Comparison of ENCODE assay signal across 1 cellular context in the genomic region with DNA sequence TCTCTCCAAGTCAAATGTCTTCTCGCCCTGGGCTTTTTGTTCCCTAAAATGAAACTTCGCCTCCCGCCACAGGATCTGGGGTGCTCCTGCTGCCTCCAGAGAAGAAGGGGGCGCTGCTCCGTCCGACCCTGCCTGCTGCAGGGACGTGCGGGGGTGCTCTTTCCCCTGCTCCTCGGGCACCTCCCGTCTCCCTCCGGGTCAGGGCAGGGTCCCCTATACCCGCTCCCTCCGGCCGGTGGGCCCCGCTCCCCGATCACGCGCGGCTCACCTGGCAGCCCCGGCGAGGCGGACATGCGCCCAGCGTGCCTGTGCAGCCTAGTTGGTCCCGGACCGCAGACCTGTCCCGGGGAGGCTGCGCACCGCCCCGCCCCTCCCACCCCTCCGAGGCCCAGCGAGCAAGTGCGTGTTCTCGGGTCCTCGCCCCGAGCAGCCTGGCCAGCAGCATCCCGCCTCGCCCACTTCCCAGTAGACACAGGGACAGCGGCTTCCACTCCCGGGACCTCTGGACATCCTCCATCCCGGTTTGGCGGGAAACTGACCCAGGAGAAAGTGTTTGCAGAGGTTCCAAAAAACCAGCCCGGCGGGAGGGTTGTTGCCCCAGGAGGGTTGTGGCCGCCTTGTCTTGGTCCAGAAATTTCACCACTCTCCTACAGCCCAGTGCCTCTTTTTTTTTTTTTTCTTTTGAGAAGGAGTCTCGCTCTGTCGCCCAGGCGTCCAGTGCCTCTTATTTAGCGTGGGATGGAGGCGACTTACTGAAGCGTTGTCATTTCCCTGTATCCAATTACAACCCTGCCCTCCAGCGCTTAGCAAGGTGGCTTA.
TF ChIP-seq lines count a peak whose summit lies in the region.

Gene OXGR1, minus strand, starts transcription at position 447 of the 819 bp plus-strand sequence. CDS start 6,717 bp downstream, outside the sequence.

TF ChIP-seq in IMR-90, 13 proteins besides CTCF, POLR2A, EP300 and RAD21 (continued from another document):
- TF ChIP-seq MAFK (IDR thresholded peaks at IDR 0.05; ENCODE audit: low read depth, low read length) (no peak), RCOR1 (IDR thresholded peaks at IDR 0.05; ENCODE audit: insufficient replicate concordance, low read length) (no peak), BHLHE40 (IDR thresholded peaks at IDR 0.05; ENCODE audit: low read depth, low read length) (no peak), CEBPB (IDR thresholded peaks at IDR 0.05; ENCODE audit: low read depth, low read length) (no peak), NFE2L2 (IDR thresholded peaks at IDR 0.05; ENCODE audit: low read depth, low read length) (no peak), USF2 (IDR thresholded peaks at IDR 0.05; ENCODE audit: low read depth, low read length) (no peak), MXI1 (IDR thresholded peaks at IDR 0.05; ENCODE audit: borderline replicate concordance, low read depth, low read length) (no peak), MAZ (IDR thresholded peaks at IDR 0.05; ENCODE audit: borderline replicate concordance, low read depth, low read length) (no peak), RFX5 (IDR thresholded peaks at IDR 0.05; ENCODE audit: low read depth, low read length) (no peak), FOS (IDR thresholded peaks at IDR 0.05; ENCODE audit: low read depth, low read length) (no peak)
- TF ChIP-seq, protein P1, sequence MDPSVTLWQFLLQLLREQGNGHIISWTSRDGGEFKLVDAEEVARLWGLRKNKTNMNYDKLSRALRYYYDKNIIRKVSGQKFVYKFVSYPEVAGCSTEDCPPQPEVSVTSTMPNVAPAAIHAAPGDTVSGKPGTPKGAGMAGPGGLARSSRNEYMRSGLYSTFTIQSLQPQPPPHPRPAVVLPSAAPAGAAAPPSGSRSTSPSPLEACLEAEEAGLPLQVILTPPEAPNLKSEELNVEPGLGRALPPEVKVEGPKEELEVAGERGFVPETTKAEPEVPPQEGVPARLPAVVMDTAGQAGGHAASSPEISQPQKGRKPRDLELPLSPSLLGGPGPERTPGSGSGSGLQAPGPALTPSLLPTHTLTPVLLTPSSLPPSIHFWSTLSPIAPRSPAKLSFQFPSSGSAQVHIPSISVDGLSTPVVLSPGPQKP (IDR thresholded peaks at IDR 0.05; ENCODE audit: borderline replicate concordance, low read depth, low read length): no peak
